Comparison of ENCODE assay signal across 33 cellular contexts in the genomic region with DNA sequence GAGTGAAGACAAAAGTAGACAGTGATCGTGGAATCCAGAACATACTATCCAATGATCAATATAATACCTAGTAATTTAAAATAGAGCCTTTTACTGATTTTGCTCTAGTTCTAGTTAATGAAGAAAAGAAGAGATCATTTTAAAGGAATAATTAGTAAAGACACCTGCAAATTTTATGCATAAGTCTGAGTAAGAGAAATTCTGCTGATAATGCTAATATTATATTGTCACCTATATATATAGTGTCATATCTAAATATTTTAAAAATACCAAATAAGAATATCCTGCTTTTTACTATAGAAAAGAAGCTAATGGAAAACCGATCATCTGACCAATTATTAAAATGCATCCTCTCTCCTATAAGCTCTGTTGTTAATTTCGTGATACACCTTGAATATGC.
DNase-seq lines count a peak whose midpoint lies in the region; ATAC-seq, FAIRE-seq and TF ChIP-seq lines count a peak whose summit lies in the region.
"Had no signal": no experiment of that assay in that cellular context is flagged by ENCODE, and none has a peak within 500 bp of the region (broad histone marks: within the 10 kb centered on the region; RNA-seq: fewer than 3 reads in every experiment).

No MANE protein-coding gene starts in this region.

- no peak overlapping the region for H3K4me2 ChIP-seq in HepG2 (ENCODE audit: low read depth, low read length)
- no peak overlapping the region for H3K4me2 ChIP-seq in A549
- H3K4me2 ChIP-seq in IMR-90 (ENCODE audit: low read depth, low read length), result no peak overlapping the region
- no peak overlapping the region for H3K4me2 ChIP-seq in K562 (ENCODE audit: insufficient read depth, low read length)
- H3K4me2 ChIP-seq: BLaER1; BLaER1 treated with 17β-estradiol and CSF1 and Interleukin-3, amounts not matched to agents 10 nM and 100 nM had no signal

- no TSS peak for BruUV-seq in HepG2 (replicated peaks; lab: Mats Ljungman, UMichigan)
- BruUV-seq in IMR-90 (replicated peaks; lab: Mats Ljungman, UMichigan), result no TSS peak
- no TSS peak for BruUV-seq in K562 (replicated peaks; lab: Mats Ljungman, UMichigan)

- no peak overlapping the region for H3K9ac ChIP-seq in HepG2 (ENCODE audit: insufficient read depth, low read depth, low read length)
- no peak overlapping the region for H3K9ac ChIP-seq in IMR-90 (ENCODE audit: low read depth, low read length)
- H3K9ac ChIP-seq in K562 (ENCODE audit: insufficient read depth in 1 of 2, low read depth in 2 of 2, low read length in 2 of 2), result no peak overlapping the region
- H3K9ac ChIP-seq: BLaER1; BLaER1 treated with 17β-estradiol and CSF1 and Interleukin-3, amounts not matched to agents 10 nM and 100 nM had no signal

- H4K91ac ChIP-seq in IMR-90 (ENCODE audit: insufficient read depth, low read depth, low read length), result no peak overlapping the region

- DNase-seq in HepG2 (ENCODE audit: low spot score), result no peak
- DNase-seq in right lobe of liver, result no peak
- DNase-seq in A549 (ENCODE audit: low read depth in 1 of 2, low spot score in 1 of 2), result no peak
- DNase-seq in IMR-90, result no peak
- DNase-seq in K562 (ENCODE audit: extremely low read depth in 1 of 4, low spot score in 3 of 4), result no peak
- no peak for DNase-seq in activated T-cell treated with anti-CD3 and anti-CD28 coated beads for 4 hours
- no peak for DNase-seq in NCI-H2081 treated with DMSO at 0.1 percent for 48 hours (lab: John Stamatoyannopoulos, UW)
- no peak for DNase-seq in cerebellar nuclear complex (lab: John Stamatoyannopoulos, UW)
- DNase-seq: 8988T; ACHN; AML-193; BE2C; C1 segment of cervical spinal cord; Caco-2; Calu3; CD4-positive, alpha-beta memory T cell; CD4-positive, alpha-beta T cell; CD4-positive, CD25-positive, alpha-beta regulatory T cell; CD8-positive, alpha-beta memory T cell; CD8-positive, alpha-beta T cell; COR-L47; DMS 273 treated with DMSO at 0.1 percent for 48 hours; DMS153; DMS53; DMS79; DMS79 treated with DMSO at 0.1 percent for 48 hours; DND-41; EL had no signal

- H3K27me3 ChIP-seq in HepG2 (ENCODE audit: control insufficient read depth in 1 of 2, insufficient read depth in 2 of 2, low read length in 2 of 2), result no peaks in the 10 kb centered on the region
- H3K27me3 ChIP-seq in right lobe of liver, result no peaks in the 10 kb centered on the region
- H3K27me3 ChIP-seq in IMR-90 (ENCODE audit: control insufficient read depth, insufficient read depth, low read length), result no peaks in the 10 kb centered on the region
- no peaks in the 10 kb centered on the region for H3K27me3 ChIP-seq in K562 (ENCODE audit: control insufficient read depth in 2 of 2, insufficient read depth in 2 of 2, low read length in 2 of 2)
- H3K27me3 ChIP-seq: BE2C; BLaER1; BLaER1 treated with 17β-estradiol and CSF1 and Interleukin-3, amounts not matched to agents 10 nM and 100 nM had no signal

- peaks cover 37% of the 10 kb centered on the region for H3K9me3 ChIP-seq in HepG2 (ENCODE audit: low read length)
- H3K9me3 ChIP-seq in right lobe of liver, result no peaks in the 10 kb centered on the region
- no peaks in the 10 kb centered on the region for H3K9me3 ChIP-seq in A549
- H3K9me3 ChIP-seq in IMR-90 (ENCODE audit: control insufficient read depth, insufficient read depth, low read length), result no peaks in the 10 kb centered on the region
- no peaks in the 10 kb centered on the region for H3K9me3 ChIP-seq in K562 (replicated peaks; ENCODE audit: control insufficient read depth, insufficient read depth, low read depth, low read length)
- H3K9me3 ChIP-seq: BE2C; BLaER1; BLaER1 treated with 17β-estradiol and CSF1 and Interleukin-3, amounts not matched to agents 10 nM and 100 nM; Caco-2 had no signal

- H3K18ac ChIP-seq in IMR-90 (ENCODE audit: low read depth, low read length), result no peak overlapping the region

- ATAC-seq in HepG2 (no peak), right lobe of liver (no peak), A549 (no peak), IMR-90 (ENCODE audit: low read depth) (no peak), K562 (no peak)
- ATAC-seq: CD8-positive, alpha-beta T cell had no signal

- H2AK9ac ChIP-seq in IMR-90 (replicated peaks; ENCODE audit: low read depth, low read length, poor library complexity), result no peak overlapping the region

- no peaks in the 10 kb centered on the region for H3K9me1 ChIP-seq in IMR-90 (ENCODE audit: insufficient read depth, low read length)
- H3K9me1 ChIP-seq in K562 (ENCODE audit: control insufficient read depth, insufficient read depth, low read length), result no peaks in the 10 kb centered on the region

- H4K5ac ChIP-seq in IMR-90 (ENCODE audit: low read depth, low read length), result no peak overlapping the region

- no peak overlapping the region for H2AFZ ChIP-seq in HepG2 (ENCODE audit: low read length)
- no peak overlapping the region for H2AFZ ChIP-seq in IMR-90 (replicated peaks; ENCODE audit: low read length, poor library complexity)
- no peak overlapping the region for H2AFZ ChIP-seq in K562 (ENCODE audit: low read depth, low read length)

- H3K36me3 ChIP-seq in HepG2 (replicated peaks in 1 of 2; ENCODE audit: control insufficient read depth in 1 of 2, insufficient read depth in 2 of 2, low read length in 2 of 2) (no peaks in the 10 kb centered on the region), right lobe of liver (no peaks in the 10 kb centered on the region), IMR-90 (ENCODE audit: control insufficient read depth, insufficient read depth, low read length) (no peaks in the 10 kb centered on the region), K562 (ENCODE audit: control insufficient read depth, insufficient read depth, low read length) (no peaks in the 10 kb centered on the region)
- H3K36me3 ChIP-seq: BE2C; BLaER1; BLaER1 treated with 17β-estradiol and CSF1 and Interleukin-3, amounts not matched to agents 10 nM and 100 nM had no signal

- no peak overlapping the region for H3K4ac ChIP-seq in IMR-90 (ENCODE audit: low read depth, low read length)

- FAIRE-seq in HepG2 (lab: Jason Lieb, UNC) (no peak), A549 (lab: Jason Lieb, UNC) (no peak), K562 (lab: Jason Lieb, UNC) (no peak)
- FAIRE-seq: A204.1 had no signal

- H3K27ac ChIP-seq in HepG2 (ENCODE audit: extremely low read length, insufficient read depth, low read length), result no peak overlapping the region
- H3K27ac ChIP-seq in right lobe of liver, result no peak overlapping the region
- H3K27ac ChIP-seq in A549, result no peak overlapping the region
- H3K27ac ChIP-seq in IMR-90 (ENCODE audit: insufficient read depth, low read length), result no peak overlapping the region
- no peak overlapping the region for H3K27ac ChIP-seq in K562 (ENCODE audit: extremely low read depth, low read depth, low read length)
- H3K27ac ChIP-seq: 22Rv1; BLaER1; BLaER1 treated with 17β-estradiol and CSF1 and Interleukin-3, amounts not matched to agents 10 nM and 100 nM; C4-2B had no signal

- H2BK5ac ChIP-seq in IMR-90 (ENCODE audit: low read depth, low read length, poor library complexity, severe bottlenecking), result no peak overlapping the region

- CTCF ChIA-PET in HepG2 (lab: Yijun Ruan, JAX; ENCODE audit: low intra/inter-chr PET ratio, low total read pairs), result no interaction called here
- CTCF ChIA-PET in A549 (lab: Yijun Ruan, JAX), result no interaction called here
- CTCF ChIA-PET in IMR-90 (lab: Yijun Ruan, JAX), result no interaction called here
- CTCF ChIA-PET in K562 (lab: Yijun Ruan, JAX; ENCODE audit: low intra/inter-chr PET ratio), result no interaction called here

- no peaks in the 10 kb centered on the region for H4K20me1 ChIP-seq in HepG2 (ENCODE audit: insufficient read depth, low read length)
- no peaks in the 10 kb centered on the region for H4K20me1 ChIP-seq in IMR-90 (ENCODE audit: insufficient read depth, low read length)
- no peaks in the 10 kb centered on the region for H4K20me1 ChIP-seq in K562 (replicated peaks; ENCODE audit: control insufficient read depth, insufficient read depth, low read length)
- H4K20me1 ChIP-seq: BLaER1; BLaER1 treated with 17β-estradiol and CSF1 and Interleukin-3, amounts not matched to agents 10 nM and 100 nM had no signal

- H3K4me3 ChIP-seq in HepG2 (replicated peaks in 1 of 3; ENCODE audit: insufficient read depth in 1 of 3, low read depth in 2 of 3, low read length in 3 of 3) (no peak overlapping the region), right lobe of liver (no peak overlapping the region), A549 (no peak overlapping the region), IMR-90 (ENCODE audit: insufficient read depth, low read depth, low read length) (no peak overlapping the region), K562 (no peak overlapping the region)
- H3K4me3 ChIP-seq: BLaER1; BLaER1 treated with 17β-estradiol and CSF1 and Interleukin-3, amounts not matched to agents 10 nM and 100 nM had no signal

- no peak for TF ChIP-seq POLR2A in HepG2 (IDR thresholded peaks at IDR 0.05; ENCODE audit: insufficient read depth in 1 of 2, low read depth in 2 of 2, low read length in 2 of 2)
- TF ChIP-seq POLR2A in right lobe of liver (IDR thresholded peaks at IDR 0.05), result no peak
- TF ChIP-seq POLR2A in A549 (IDR thresholded peaks at IDR 0.05; ENCODE audit: low read length), result no peak
- TF ChIP-seq POLR2A in IMR-90 (IDR thresholded peaks at IDR 0.05; ENCODE audit: low read depth, low read length), result no peak
- no peak for TF ChIP-seq POLR2A in K562 (conservative IDR thresholded peaks at IDR 0.05)

- POLR2A ChIA-PET in HepG2 (lab: Yijun Ruan, JAX) (no interaction called here), A549 (lab: Yijun Ruan, JAX) (no interaction called here), IMR-90 (lab: Charles Lee; ENCODE audit: unreplicated experiment) (no interaction called here), K562 (lab: Yijun Ruan, JAX) (no interaction called here)

- no peak overlapping the region for H4K8ac ChIP-seq in IMR-90 (ENCODE audit: low read depth in 2 of 2, low read length in 2 of 2)

- H3K79me2 ChIP-seq in HepG2 (ENCODE audit: insufficient read depth, low read length) (no peaks in the 10 kb centered on the region), K562 (ENCODE audit: control insufficient read depth, insufficient read depth, low read length) (no peaks in the 10 kb centered on the region)

- no peak for TF ChIP-seq EP300 in HepG2 (IDR thresholded peaks at IDR 0.05; ENCODE audit: low read depth in 2 of 2, low read length in 2 of 2)
- no peak for TF ChIP-seq EP300 in HepG2 (CRISPR knock-in tag; IDR thresholded peaks at IDR 0.05; ENCODE audit: borderline replicate concordance)
- no peak for TF ChIP-seq EP300 in A549 (IDR thresholded peaks at IDR 0.05)
- TF ChIP-seq EP300 in K562 (IDR thresholded peaks at IDR 0.05; ENCODE audit: low read length), result no peak

- H3K4me1 ChIP-seq in HepG2 (ENCODE audit: insufficient read depth, low read length) (no peaks in the 10 kb centered on the region), right lobe of liver (no peaks in the 10 kb centered on the region), A549 (no peaks in the 10 kb centered on the region), IMR-90 (ENCODE audit: control insufficient read depth, insufficient read depth, low read length) (no peaks in the 10 kb centered on the region), K562 (replicated peaks in 1 of 2; ENCODE audit: control insufficient read depth in 2 of 2, insufficient read depth in 2 of 2, low read length in 2 of 2) (no peaks in the 10 kb centered on the region)
- H3K4me1 ChIP-seq: BE2C; BLaER1; BLaER1 treated with 17β-estradiol and CSF1 and Interleukin-3, amounts not matched to agents 10 nM and 100 nM; Caco-2 had no signal

- WGBS in HepG2 (ENCODE audit: low lambda C conversion rate), result 2% methylated on average over 3 of the region's 3 CpGs
- 47% methylated on average over 3 of the region's 3 CpGs for WGBS in right lobe of liver (ENCODE audit: insufficient coverage, low coverage, low lambda C conversion rate, missing lambda C conversion rate)
- WGBS in A549 (ENCODE audit: missing lambda C conversion rate), result under 1% methylated on average over 3 of the region's 3 CpGs
- no CpG with 5 or more reads among the region's 3 CpGs for WGBS in IMR-90 (ENCODE audit: extremely low coverage in 2 of 2, insufficient read length in 1 of 2), 2 experiments
- WGBS in K562 (ENCODE audit: insufficient coverage, low coverage, missing lambda C conversion rate), result 0% methylated on average over 3 of the region's 3 CpGs

- no peak overlapping the region for H2AK5ac ChIP-seq in IMR-90 (ENCODE audit: low read depth, low read length)

- TF ChIP-seq RAD21 in HepG2 (CRISPR knock-in tag; IDR thresholded peaks at IDR 0.05), result no peak
- no peak for TF ChIP-seq RAD21 in A549 (conservative IDR thresholded peaks at IDR 0.05 in 1 of 2, IDR thresholded peaks at IDR 0.05 in 1 of 2)
- TF ChIP-seq RAD21 in IMR-90 (IDR thresholded peaks at IDR 0.05; ENCODE audit: low read length), result no peak
- TF ChIP-seq RAD21 in K562 (CRISPR knock-in tag; conservative IDR thresholded peaks at IDR 0.05 in 1 of 2, IDR thresholded peaks at IDR 0.05 in 1 of 2), result no peak

- no peak overlapping the region for H3K14ac ChIP-seq in IMR-90 (replicated peaks; ENCODE audit: low read depth, low read length)

- no peak overlapping the region for H2BK120ac ChIP-seq in IMR-90 (ENCODE audit: low read depth, low read length)

- dilution Hi-C loops in IMR-90 (cut with HindIII; ENCODE audit: low sequenced_read_pairs, unreplicated experiment), result no loop called here

- no peak overlapping the region for H3K23ac ChIP-seq in IMR-90 (ENCODE audit: low read depth, low read length)

- no peak overlapping the region for H2BK15ac ChIP-seq in IMR-90 (ENCODE audit: low read depth, low read length)

- no peak overlapping the region for H3K56ac ChIP-seq in IMR-90 (ENCODE audit: extremely low read depth, insufficient read depth, low read length)

- H3K79me1 ChIP-seq in IMR-90 (ENCODE audit: low read depth in 1 of 2, low read length in 2 of 2), result no peaks in the 10 kb centered on the region

- no peak for TF ChIP-seq CTCF in HepG2 (CRISPR knock-in tag; IDR thresholded peaks at IDR 0.05)
- no peak for TF ChIP-seq CTCF in right lobe of liver (IDR thresholded peaks at IDR 0.05)
- TF ChIP-seq CTCF in A549 (IDR thresholded peaks at IDR 0.05), result no peak
- TF ChIP-seq CTCF in IMR-90 (conservative IDR thresholded peaks at IDR 0.05; ENCODE audit: low read depth, low read length), result no peak
- no peak for TF ChIP-seq CTCF in K562 (IDR thresholded peaks at IDR 0.05 in 2 of 3, conservative IDR thresholded peaks at IDR 0.05 in 1 of 3; ENCODE audit: insufficient read depth in 2 of 3, low read depth in 1 of 3, low read length in 3 of 3)

- intact Hi-C loops in HepG2 (cut with micrococcal nuclease; ENCODE audit: unreplicated experiment), result no loop called here
- intact Hi-C loops in right lobe of liver (cut with DNase I), result no loop called here
- intact Hi-C loops in IMR-90 (cut with micrococcal nuclease), result no loop called here
- intact Hi-C loops in K562 (cut with micrococcal nuclease), result no loop called here

- no peak overlapping the region for H2BK20ac ChIP-seq in IMR-90 (ENCODE audit: low read depth, low read length)

- in situ Hi-C loops in HepG2 (cut with HindIII; ENCODE audit: extremely low pct_ligation_motif_present, low pct_unique_long_range_greater_than_20kb), result no loop called here
- in situ Hi-C loops in IMR-90 (cut with MboI; ENCODE audit: low sequenced_read_pairs), result no loop called here
- in situ Hi-C loops in K562 (cut with MboI), result no loop called here
